ENCODE assay signal across 21 cellular contexts in genomic region chr10:55224007-55224781, GRCh38.
DNase-seq lines count a peak whose midpoint lies in the region; ATAC-seq and TF ChIP-seq lines count a peak whose summit lies in the region.
"Had no signal": no experiment of that assay in that cellular context is flagged by ENCODE, and none has a peak within 500 bp of the region (broad histone marks: within the 10 kb centered on the region; RNA-seq: fewer than 3 reads in every experiment).

No MANE protein-coding gene starts in this region.

- ATAC-seq in GM19463 (IDR thresholded peaks at IDR 0.05; ENCODE audit: unreplicated experiment): peak; percentile 46
- ATAC-seq in HG03103 (IDR thresholded peaks at IDR 0.05; ENCODE audit: low read depth, unreplicated experiment): peak; percentile 63
- ATAC-seq in effector memory CD8-positive, alpha-beta T cell (replicated peaks): peak; percentile 57
- ATAC-seq in HG03378 (IDR thresholded peaks at IDR 0.05; ENCODE audit: unreplicated experiment): no peak
- ATAC-seq in body of pancreas: no peak
- ATAC-seq: A549, HepG2 had no signal

- H3K27ac Mint-ChIP-seq in effector memory CD8-positive, alpha-beta T cell: peak overlapping the region in 1 of 2 donors; percentile 30
- H3K27ac Mint-ChIP-seq: T-helper 1 cell treated with Interleukin-12 subunit alpha and Interleukin-12 subunit beta and Interleukin-4 antibody, amounts not matched to agents 30 μg/mL and 1 μg/mL, for 36 hours had no signal

- H3K4me1 Mint-ChIP-seq in effector memory CD8-positive, alpha-beta T cell (ENCODE audit: low read depth in 2 of 2): peaks cover 0 to 3% of the 10 kb centered on the region in 2 donors

- H3K4me3 ChIP-seq in GM12865 (ENCODE audit: low read depth, low read length): no peak overlapping the region
- H3K4me3 ChIP-seq in body of pancreas: no peak overlapping the region
- H3K4me3 ChIP-seq: A549, MG63, Peyer's patch had no signal

- H3K9me3 ChIP-seq in body of pancreas: no peaks in the 10 kb centered on the region
- H3K9me3 ChIP-seq: A549, Caco-2, MG63, Peyer's patch had no signal

- no peak overlapping the region for H3K4me3 Mint-ChIP-seq in effector memory CD8-positive, alpha-beta T cell
- H3K4me3 Mint-ChIP-seq: T-helper 1 cell treated with Interleukin-12 subunit alpha and Interleukin-12 subunit beta and Interleukin-4 antibody, amounts not matched to agents 30 μg/mL and 1 μg/mL, for 36 hours had no signal

- no peaks in the 10 kb centered on the region for H3K4me1 ChIP-seq in body of pancreas
- H3K4me1 ChIP-seq: A549, Caco-2, Peyer's patch had no signal

- no peaks in the 10 kb centered on the region for H3K36me3 ChIP-seq in body of pancreas (replicated peaks in 1 of 2; ENCODE audit: insufficient read depth in 1 of 2, low read depth in 2 of 2)
- H3K36me3 ChIP-seq: MG63, Peyer's patch had no signal

- no peak overlapping the region for H3K27ac ChIP-seq in body of pancreas
- H3K27ac ChIP-seq: A549, KMS-11, Peyer's patch had no signal

- no peaks in the 10 kb centered on the region for H3K27me3 ChIP-seq in body of pancreas
- H3K27me3 ChIP-seq: MG63, Peyer's patch had no signal

- intact Hi-C loops in body of pancreas (cut with DNase I): no loop called here

- DNase-seq in GM12865 (ENCODE audit: low read depth) (peak; percentile 1), body of pancreas (no peak), NCI-H1694 (lab: John Stamatoyannopoulos, UW) (no peak)
- DNase-seq in effector memory CD8-positive, alpha-beta T cell: no peak
- no peak for DNase-seq in stimulated activated CD4-positive, alpha-beta T cell treated with anti-CD3 and anti-CD28 coated beads, Interleukin-15, amount 100 ng/mL, for 24 hours
- DNase-seq: Caco-2, MG63, NCI-H1105 treated with DMSO at 0.1 percent for 48 hours, NCI-H1930, NCI-H2171, NCI-H446 treated with DMSO at 0.1 percent for 48 hours, NCI-H774, Peyer's patch, Right ventricle myocardium superior had no signal

- 68 to 72% methylated on average over 5 of the region's 5 CpGs for WGBS in body of pancreas, 2 donors

- no peak for TF ChIP-seq POLR2A in body of pancreas (IDR thresholded peaks at IDR 0.05)

- peaks cover 5 to 15% of the 10 kb centered on the region in 2 donors for H3K9me3 Mint-ChIP-seq in effector memory CD8-positive, alpha-beta T cell

- TF ChIP-seq CTCF in GM12865 (IDR thresholded peaks at IDR 0.05; ENCODE audit: insufficient read depth, low read depth, low read length, missing control alignments) (no peak), body of pancreas (IDR thresholded peaks at IDR 0.05) (no peak)

- H3K36me3 Mint-ChIP-seq in effector memory CD8-positive, alpha-beta T cell (ENCODE audit: insufficient read depth): no peaks in the 10 kb centered on the region

- H3K27me3 Mint-ChIP-seq in effector memory CD8-positive, alpha-beta T cell: no peaks in the 10 kb centered on the region

Comparison
In these comparisons a context has a peak if more than half of its experiments do, and no peak if none do; other contexts are left out.
1. ATAC-seq: peak in GM19463 (single experiment), HG03103 (single experiment) and effector memory CD8-positive, alpha-beta T cell (single experiment); none in HG03378 (single experiment) and body of pancreas (single experiment).